1 cellular context compared by ENCODE assay signal in genomic region chr14:105905456-105905855, GRCh38.
TF ChIP-seq lines count a peak whose summit lies in the region.

No MANE protein-coding gene starts in this region.

TF ChIP-seq in WTC11, 78 proteins besides CTCF, POLR2A, EP300 and RAD21 (continued from another document):
- no peak for TF ChIP-seq RELA (CRISPR knock-in tag; IDR thresholded peaks at IDR 0.05; ENCODE audit: borderline replicate concordance)
- no peak for TF ChIP-seq IRF2 (CRISPR knock-in tag; IDR thresholded peaks at IDR 0.05; ENCODE audit: borderline replicate concordance, low read depth)
- TF ChIP-seq PRRX2 (CRISPR knock-in tag; IDR thresholded peaks at IDR 0.05) = no peak
- no peak for TF ChIP-seq NR2C2 (CRISPR knock-in tag; IDR thresholded peaks at IDR 0.05)
- no peak for TF ChIP-seq KAT7 (CRISPR knock-in tag; IDR thresholded peaks at IDR 0.05; ENCODE audit: borderline replicate concordance)
- no peak for TF ChIP-seq ZNF396 (CRISPR knock-in tag; IDR thresholded peaks at IDR 0.05; ENCODE audit: borderline replicate concordance)
- TF ChIP-seq GABPB1 (CRISPR knock-in tag; IDR thresholded peaks at IDR 0.05) = no peak
- no peak for TF ChIP-seq FOXJ3 (CRISPR knock-in tag; IDR thresholded peaks at IDR 0.05; ENCODE audit: borderline replicate concordance)
- no peak for TF ChIP-seq HMGA2 (CRISPR knock-in tag; IDR thresholded peaks at IDR 0.05)
